19 cellular contexts compared by ENCODE assay signal in the genomic region with DNA sequence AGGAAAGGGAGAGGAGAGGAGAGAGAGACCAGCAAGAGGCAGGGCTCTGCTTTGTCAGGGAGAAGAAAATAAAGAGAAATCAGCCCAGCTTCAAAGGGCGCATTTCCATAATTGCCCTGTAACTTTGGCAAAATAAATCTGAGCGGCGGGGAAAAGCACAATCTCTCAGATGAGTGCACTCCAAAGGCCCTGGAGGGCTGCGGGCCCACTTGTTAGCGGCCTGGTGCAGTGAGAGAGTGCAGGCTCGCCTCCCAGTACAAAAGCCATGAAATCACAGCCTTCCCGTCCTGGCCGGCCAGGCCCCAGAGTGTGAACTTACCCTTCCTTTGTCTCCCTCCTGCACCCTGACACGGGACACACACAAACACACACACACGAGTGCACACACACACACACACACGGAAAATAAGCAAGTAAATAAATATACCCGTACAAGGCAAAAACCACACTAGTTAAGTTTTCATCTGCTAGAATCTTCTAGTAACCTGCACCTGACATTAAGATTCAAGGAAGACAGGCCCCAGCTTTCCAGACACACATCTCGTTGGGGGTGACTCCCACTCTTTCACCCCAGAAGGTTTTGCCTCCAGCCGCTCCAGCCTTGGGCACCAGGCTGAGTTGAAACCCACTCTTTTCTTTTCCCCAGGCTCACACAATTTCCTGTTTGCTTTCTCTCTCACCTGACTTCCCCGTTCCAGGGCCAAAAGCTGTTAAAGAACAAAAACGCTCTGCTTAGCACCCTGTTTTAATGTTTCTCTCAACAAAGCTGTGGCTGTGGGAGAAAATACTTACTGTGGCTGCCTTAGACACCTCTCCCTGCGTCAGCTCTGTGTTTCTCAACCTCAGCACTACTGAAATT. TPM values are rescaled to one million over a fixed set of nuclear protein-coding genes. Genes with fewer than 3 reads are reported as not detected.
DNase-seq lines count a peak whose midpoint lies in the region; ATAC-seq and TF ChIP-seq lines count a peak whose summit lies in the region.
"Had no signal": no experiment of that assay in that cellular context is flagged by ENCODE, and none has a peak within 500 bp of the region (broad histone marks: within the 10 kb centered on the region; RNA-seq: fewer than 3 reads in every experiment).

No MANE protein-coding gene starts in this region.

- H4K20me1 ChIP-seq in H9 (ENCODE audit: control insufficient read depth, insufficient read depth, insufficient read length): no peaks in the 10 kb centered on the region

- H4K8ac ChIP-seq in H9 (replicated peaks; ENCODE audit: insufficient read length, low read depth, low read length): no peak overlapping the region

- no peak overlapping the region for H2BK15ac ChIP-seq in H9 (ENCODE audit: low read depth, low read length)

- H3K27me3 ChIP-seq in RWPE2 (ENCODE audit: insufficient read depth, poor library complexity, severe bottlenecking) (no peaks in the 10 kb centered on the region), lung (ENCODE audit: control insufficient read depth, insufficient read depth) (peaks cover 3% of the 10 kb centered on the region), upper lobe of right lung (peaks cover 15% of the 10 kb centered on the region), H9 (ENCODE audit: insufficient read depth, low read length) (peaks cover 30% of the 10 kb centered on the region; the same call in 1 of the 2 replicates)
- H3K27me3 ChIP-seq: ascending aorta had no signal

- no peaks in the 10 kb centered on the region for H3K36me3 Mint-ChIP-seq in activated naive CD4-positive, alpha-beta T cell treated with anti-CD3 and anti-CD28 coated beads, Interleukin-2, amount 10 ng/mL, durations not matched to agents 7 days and 5 days
- H3K36me3 Mint-ChIP-seq in H9 (ENCODE audit: insufficient read depth in 1 of 3, low read depth in 3 of 3): no peaks in the 10 kb centered on the region
- H3K36me3 Mint-ChIP-seq: naive thymus-derived CD8-positive, alpha-beta T cell had no signal

- no peak overlapping the region for H3T11ph ChIP-seq in H9 (ENCODE audit: low read length)

- no peak overlapping the region for H2BK12ac ChIP-seq in H9 (ENCODE audit: insufficient read length, low read depth, low read length)

- CTCF ChIA-PET in activated naive CD4-positive, alpha-beta T cell treated with anti-CD3 and anti-CD28 coated beads, Interleukin-2, amount 10 ng/mL, durations not matched to agents 7 days and 5 days (lab: Charles Lee): no interaction called here

- H3K56ac ChIP-seq in H9 (ENCODE audit: insufficient read length, low read depth, low read length): no peak overlapping the region

- no peak overlapping the region for H3K4ac ChIP-seq in H9 (ENCODE audit: low read depth, low read length)

- H3K9ac ChIP-seq in H9 (ENCODE audit: extremely low read depth, insufficient read length, low read length): no peak overlapping the region

- H2BK20ac ChIP-seq in H9 (ENCODE audit: low read depth, low read length, poor library complexity, severe bottlenecking): no peak overlapping the region

- no peaks in the 10 kb centered on the region for H3K9me3 Mint-ChIP-seq in activated naive CD4-positive, alpha-beta T cell treated with anti-CD3 and anti-CD28 coated beads, Interleukin-2, amount 10 ng/mL, durations not matched to agents 7 days and 5 days
- H3K9me3 Mint-ChIP-seq in H9: no peaks in the 10 kb centered on the region
- H3K9me3 Mint-ChIP-seq: naive thymus-derived CD8-positive, alpha-beta T cell had no signal

- H2AK5ac ChIP-seq in H9 (ENCODE audit: insufficient read length, low read length): no peak overlapping the region

- H3K23ac ChIP-seq in H9 (ENCODE audit: insufficient read length, low read depth, low read length): no peak overlapping the region

- H3K79me1 ChIP-seq in H9 (ENCODE audit: insufficient read depth, low read depth, low read length, poor library complexity, severe bottlenecking): no peaks in the 10 kb centered on the region

- peaks cover 56% of the 10 kb centered on the region for H3K27me3 Mint-ChIP-seq in activated naive CD4-positive, alpha-beta T cell treated with anti-CD3 and anti-CD28 coated beads, Interleukin-2, amount 10 ng/mL, durations not matched to agents 7 days and 5 days
- H3K27me3 Mint-ChIP-seq in H9 (ENCODE audit: low read depth): peaks cover 53% of the 10 kb centered on the region

- no peak overlapping the region for H3K27ac ChIP-seq in RWPE2 (ENCODE audit: poor library complexity, severe bottlenecking)
- peak overlapping the region in 1 of 2 donors; percentile 73 for H3K27ac ChIP-seq in lung (ENCODE audit: low read depth in 1 of 2, low read length in 1 of 2)
- peak overlapping the region; percentile 79 for H3K27ac ChIP-seq in upper lobe of right lung
- H3K27ac ChIP-seq in H9 (ENCODE audit: insufficient read length, low read depth, low read length): no peak overlapping the region
- H3K27ac ChIP-seq: ascending aorta, spleen, tibial nerve had no signal

- H3K14ac ChIP-seq in H9 (ENCODE audit: insufficient read depth, low read length): no peak overlapping the region

- no peak overlapping the region for H2BK120ac ChIP-seq in H9 (ENCODE audit: low read depth, low read length, poor library complexity, severe bottlenecking)

- peaks cover 7% of the 10 kb centered on the region for H3K23me2 ChIP-seq in H9 (ENCODE audit: insufficient read length, low read depth, low read length, poor library complexity, severe bottlenecking)

- H3K36me3 ChIP-seq in RWPE2 (ENCODE audit: low read depth) (peaks cover under 1% of the 10 kb centered on the region), lung (ENCODE audit: control insufficient read depth in 2 of 2, insufficient read depth in 2 of 2, low read length in 2 of 2) (no peaks in the 10 kb centered on the region), upper lobe of right lung (no peaks in the 10 kb centered on the region)
- H3K36me3 ChIP-seq: ascending aorta, spleen, tibial nerve had no signal

- H3K4me3 ChIP-seq in RWPE2 (ENCODE audit: severe bottlenecking) (no peak overlapping the region), lung (no peak overlapping the region), upper lobe of right lung (no peak overlapping the region)
- H3K4me3 ChIP-seq: ascending aorta, spleen, tibial nerve had no signal

- 52 to 60% methylated on average over 17 of the region's 17 CpGs for WGBS in lung, 2 donors
- no CpG with 5 or more reads among the region's 17 CpGs for WGBS in H9 (ENCODE audit: extremely low coverage, insufficient read length, low lambda C conversion rate)

- no peak overlapping the region for H3K18ac ChIP-seq in H9 (ENCODE audit: insufficient read length, low read depth, low read length)

- no peak overlapping the region for H2BK5ac ChIP-seq in H9 (ENCODE audit: insufficient read length, low read length)

- no peak overlapping the region for H4K91ac ChIP-seq in H9 (ENCODE audit: insufficient read length, low read depth, low read length)

- H3K4me3 Mint-ChIP-seq in activated naive CD4-positive, alpha-beta T cell treated with anti-CD3 and anti-CD28 coated beads, Interleukin-2, amount 10 ng/mL, durations not matched to agents 7 days and 5 days: no peak overlapping the region
- no peak overlapping the region; a peak in 1 of 5 replicates for H3K4me3 Mint-ChIP-seq in H9
- H3K4me3 Mint-ChIP-seq: naive thymus-derived CD8-positive, alpha-beta T cell had no signal

- H3K27ac Mint-ChIP-seq in activated naive CD4-positive, alpha-beta T cell treated with anti-CD3 and anti-CD28 coated beads, Interleukin-2, amount 10 ng/mL, durations not matched to agents 7 days and 5 days: peak overlapping the region; percentile 64
- H3K27ac Mint-ChIP-seq in H9: no peak overlapping the region
- H3K27ac Mint-ChIP-seq: naive thymus-derived CD8-positive, alpha-beta T cell had no signal

- H3K4me1 ChIP-seq in RWPE2 (ENCODE audit: insufficient read depth, poor library complexity, severe bottlenecking): no peaks in the 10 kb centered on the region
- H3K4me1 ChIP-seq in lung (ENCODE audit: control insufficient read depth in 2 of 2, insufficient read depth in 2 of 2, low read length in 2 of 2): peaks cover 0 to 7% of the 10 kb centered on the region in 2 donors
- H3K4me1 ChIP-seq in upper lobe of right lung: peaks cover 6% of the 10 kb centered on the region
- H3K4me1 ChIP-seq in H9 (ENCODE audit: insufficient read depth, low read length): no peaks in the 10 kb centered on the region

- peaks cover 11% of the 10 kb centered on the region for H3K4me1 Mint-ChIP-seq in activated naive CD4-positive, alpha-beta T cell treated with anti-CD3 and anti-CD28 coated beads, Interleukin-2, amount 10 ng/mL, durations not matched to agents 7 days and 5 days
- peaks cover 9 to 28% of the 10 kb centered on the region in 2 experiments for H3K4me1 Mint-ChIP-seq in H9

- intact Hi-C loops in upper lobe of right lung (cut with DNase I): no loop called here

- H4K5ac ChIP-seq in H9 (ENCODE audit: insufficient read length, low read depth, low read length): no peak overlapping the region

- H3K4me2 ChIP-seq in H9 (ENCODE audit: insufficient read depth, insufficient read length, low read length): no peak overlapping the region

- H3K79me2 ChIP-seq in H9 (ENCODE audit: insufficient read depth, low read length): no peaks in the 10 kb centered on the region

- no peak for TF ChIP-seq CTCF in RWPE2 (IDR thresholded peaks at IDR 0.05; ENCODE audit: poor library complexity, severe bottlenecking)
- no peak for TF ChIP-seq CTCF in lung (IDR thresholded peaks at IDR 0.05; ENCODE audit: control extremely low read depth, extremely low read depth)
- TF ChIP-seq CTCF in upper lobe of right lung (IDR thresholded peaks at IDR 0.05): no peak
- no peak for TF ChIP-seq CTCF in H9 (conservative IDR thresholded peaks at IDR 0.05)

- DNase-seq in activated naive CD4-positive, alpha-beta T cell treated with anti-CD3 and anti-CD28 coated beads, Interleukin-2, amount 10 ng/mL, durations not matched to agents 7 days and 5 days: no peak
- no peak for DNase-seq in activated naive CD4-positive, alpha-beta T cell treated with Interleukin-2 at 50 U/mL for 16 hours
- DNase-seq in RWPE2 (ENCODE audit: low spot score) (peak; percentile 22), lung (ENCODE audit: low spot score) (peak; percentile 57), upper lobe of right lung (peak; percentile 82), H9 (no peak)
- no peak for DNase-seq in stimulated activated CD4-positive, alpha-beta T cell treated with anti-CD3 and anti-CD28 coated beads, Interleukin-2, amount 100 ng/mL, for 48 hours
- DNase-seq: ACHN; activated CD4-positive, alpha-beta T cell treated with anti-CD3 and anti-CD28 coated beads for 1 hour; Calu3; effector CD8-positive, alpha-beta T cell; foreskin melanocyte; kidney glomerular epithelial cell; naive thymus-derived CD8-positive, alpha-beta T cell; spleen had no signal

- no peak overlapping the region for H2AFZ ChIP-seq in H9 (ENCODE audit: low read length)

- H3K9me3 ChIP-seq in RWPE2 (ENCODE audit: severe bottlenecking): no peaks in the 10 kb centered on the region
- no peaks in the 10 kb centered on the region for H3K9me3 ChIP-seq in lung (ENCODE audit: control insufficient read depth in 2 of 2, insufficient read depth in 1 of 2, low read length in 1 of 2)
- H3K9me3 ChIP-seq in upper lobe of right lung: no peaks in the 10 kb centered on the region
- no peaks in the 10 kb centered on the region for H3K9me3 ChIP-seq in H9 (ENCODE audit: control insufficient read depth, low read depth, low read length)
- H3K9me3 ChIP-seq: ascending aorta, spleen, tibial nerve had no signal

- ATAC-seq in RWPE2 (ENCODE audit: low read depth) (no peak), lung (ENCODE audit: insufficient read depth, low FRiP score) (peak; percentile 3), upper lobe of right lung (peak; percentile 65), GM21723 (IDR thresholded peaks at IDR 0.05; ENCODE audit: unreplicated experiment) (no peak)
- ATAC-seq: naive thymus-derived CD8-positive, alpha-beta T cell had no signal

RNA-seq across cellular contexts. Expression of gene IRX3, which starts 8.5 kb away (rescaled TPM):
- total RNA-seq in lung: 10 to 100 TPM; 62.5 to 84.2 TPM
- 10 to 100 TPM; 25.6 to 51.1 TPM for polyA plus RNA-seq in lung
- 89.2 TPM for total RNA-seq in upper lobe of right lung
- 1.8 and 2.4 TPM in 2 replicates for total RNA-seq in H9 (2021)
- total RNA-seq: HT-29; naive thymus-derived CD8-positive, alpha-beta T cell had no signal
- polyA plus RNA-seq: naive thymus-derived CD8-positive, alpha-beta T cell had no signal

Comparison
In these comparisons a context has a peak if more than half of its experiments do, and no peak if none do; other contexts are left out.
1. DNase-seq: peak in RWPE2 (single experiment), lung (single experiment) and upper lobe of right lung (single experiment); none in activated naive CD4-positive, alpha-beta T cell treated with anti-CD3 and anti-CD28 coated beads, Interleukin-2, amount 10 ng/mL, durations not matched to agents 7 days and 5 days (single experiment), activated naive CD4-positive, alpha-beta T cell treated with Interleukin-2 at 50 U/mL for 16 hours (single experiment), stimulated activated CD4-positive, alpha-beta T cell treated with anti-CD3 and anti-CD28 coated beads, Interleukin-2, amount 100 ng/mL, for 48 hours (0 of 2) and H9 (single experiment).
2. ATAC-seq: peak in lung (single experiment) and upper lobe of right lung (single experiment); none in RWPE2 (single experiment) and GM21723 (single experiment).
3. RNA of gene IRX3, which starts 8.5 kb away (total RNA-seq): 89.2 TPM in upper lobe of right lung (single experiment) and 62.5 to 84.2 TPM in lung; 1.8 to 2.4 TPM in H9; every median in the first group is over 10 times any median in the second.